In the genomic region with DNA sequence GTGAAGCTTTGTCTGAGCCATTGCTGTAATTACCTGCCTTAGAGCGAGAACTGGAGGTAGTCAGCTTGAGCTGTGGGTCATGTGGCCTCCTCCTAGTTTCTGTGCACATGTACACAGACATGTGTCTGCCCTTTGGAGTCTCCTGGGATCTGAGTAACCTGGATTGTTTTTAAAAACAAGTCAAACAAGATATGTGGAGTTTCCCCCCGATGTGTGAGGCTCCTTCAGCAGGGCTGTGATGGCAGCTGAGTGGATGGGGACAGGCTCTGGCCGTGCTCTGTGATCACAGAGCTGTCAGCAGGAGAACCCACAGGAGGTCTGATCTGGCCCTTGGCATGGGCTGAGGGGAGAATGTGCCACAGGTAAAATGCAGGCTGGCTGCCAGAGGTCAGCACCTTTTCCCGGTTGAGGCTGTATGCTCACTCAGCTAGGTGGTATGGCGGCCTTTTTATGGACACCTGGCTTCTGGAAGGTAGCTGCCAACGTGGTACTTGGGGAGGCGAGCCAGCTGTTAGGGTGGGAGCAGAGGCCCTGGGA, we compare ENCODE assay signal across 13 cellular contexts. TPM values are rescaled to one million over a fixed set of nuclear protein-coding genes. Genes with fewer than 3 reads are reported as not detected.
DNase-seq lines count a peak whose midpoint lies in the region; ATAC-seq lines count a peak whose summit lies in the region.
"Had no signal": no experiment of that assay in that cellular context is flagged by ENCODE, and none has a peak within 500 bp of the region (broad histone marks: within the 10 kb centered on the region; RNA-seq: fewer than 3 reads in every experiment).

No MANE protein-coding gene starts in this region.

- no peak overlapping the region for H2AK5ac ChIP-seq in mesenchymal stem cell (ENCODE audit: low read length, severe bottlenecking)

- no peak overlapping the region for H3K4me3 Mint-ChIP-seq in stimulated activated naive CD8-positive, alpha-beta T cell treated with anti-CD3 and anti-CD28 coated beads, Interleukin-15, Interleukin-2, amounts not matched to agents 100 ng/mL and 50 ng/mL, for 24 hours
- H3K4me3 Mint-ChIP-seq in activated T-helper 1 cell treated with anti-CD3 and anti-CD28 coated beads, Interleukin-12 subunit alpha, Interleukin-12 subunit beta, Interleukin-2, Interleukin-4 antibody, amounts not matched to agents 30 ng/mL and 10 ng/mL and 1 ng/mL, durations not matched to agents 14 hours and 24 hours and 36 hours = no peak overlapping the region

- peaks cover 26% of the 10 kb centered on the region for H3K4me1 ChIP-seq in mesenchymal stem cell (ENCODE audit: control insufficient read depth, insufficient read depth, low read depth, low read length)
- no peaks in the 10 kb centered on the region for H3K4me1 ChIP-seq in aorta (ENCODE audit: control insufficient read depth in 1 of 2, insufficient read depth in 2 of 2, low read length in 2 of 2)

- H4K8ac ChIP-seq in mesenchymal stem cell (ENCODE audit: low read length) = no peak overlapping the region

- no peaks in the 10 kb centered on the region for H3K27me3 Mint-ChIP-seq in stimulated activated naive CD8-positive, alpha-beta T cell treated with anti-CD3 and anti-CD28 coated beads, Interleukin-15, Interleukin-2, amounts not matched to agents 100 ng/mL and 50 ng/mL, for 24 hours
- H3K27me3 Mint-ChIP-seq in activated T-helper 1 cell treated with anti-CD3 and anti-CD28 coated beads, Interleukin-12 subunit alpha, Interleukin-12 subunit beta, Interleukin-2, Interleukin-4 antibody, amounts not matched to agents 30 ng/mL and 10 ng/mL and 1 ng/mL, durations not matched to agents 14 hours and 24 hours and 36 hours (ENCODE audit: insufficient read depth) = no peaks in the 10 kb centered on the region

- H3K27me3 ChIP-seq in mesenchymal stem cell (ENCODE audit: control insufficient read depth in 1 of 2, insufficient read depth in 1 of 2, low read length in 2 of 2) (no peaks in the 10 kb centered on the region), aorta (ENCODE audit: control insufficient read depth in 1 of 2, insufficient read depth in 2 of 2, low read length in 1 of 2) (no peaks in the 10 kb centered on the region)

- no peak overlapping the region for H2BK12ac ChIP-seq in mesenchymal stem cell (ENCODE audit: low read length in 2 of 2)

- peak overlapping the region; percentile 12 for H3K27ac Mint-ChIP-seq in stimulated activated naive CD8-positive, alpha-beta T cell treated with anti-CD3 and anti-CD28 coated beads, Interleukin-15, Interleukin-2, amounts not matched to agents 100 ng/mL and 50 ng/mL, for 24 hours
- peak overlapping the region; percentile 34 for H3K27ac Mint-ChIP-seq in activated T-helper 1 cell treated with anti-CD3 and anti-CD28 coated beads, Interleukin-12 subunit alpha, Interleukin-12 subunit beta, Interleukin-2, Interleukin-4 antibody, amounts not matched to agents 30 ng/mL and 10 ng/mL and 1 ng/mL, durations not matched to agents 14 hours and 24 hours and 36 hours

- H2BK15ac ChIP-seq in mesenchymal stem cell (ENCODE audit: low read depth, poor library complexity, severe bottlenecking) = no peak overlapping the region

- no peak for DNase-seq in stimulated activated naive CD8-positive, alpha-beta T cell treated with anti-CD3 and anti-CD28 coated beads, Interleukin-15, Interleukin-2, amounts not matched to agents 100 U/mL and 50 U/mL, for 24 hours
- DNase-seq in activated T-helper 1 cell treated with anti-CD3 and anti-CD28 coated beads, Interleukin-12 subunit alpha, Interleukin-12 subunit beta, Interleukin-2, Interleukin-4 antibody, amounts not matched to agents 30 ng/mL and 10 ng/mL and 1 ng/mL, durations not matched to agents 14 hours and 24 hours and 36 hours (ENCODE audit: low spot score) = no peak
- DNase-seq in mesenchymal stem cell (no peak), aorta (peak; percentile 17 to 51), NCI-H1092 (lab: John Stamatoyannopoulos, UW) (no peak)
- DNase-seq: activated gamma-delta T cell; NCI-H524 treated with DMSO at 0.1 percent for 48 hours; nucleus accumbens; stimulated activated CD4-positive, alpha-beta T cell treated with anti-CD3 and anti-CD28 coated beads, Interleukin-4, amount 100 ng/mL, for 1 hour; trophoblast cell had no signal

- no peak overlapping the region for H3K23ac ChIP-seq in mesenchymal stem cell (ENCODE audit: low read length in 2 of 2)

- no peak overlapping the region for H2AFZ ChIP-seq in mesenchymal stem cell (ENCODE audit: low read depth, low read length)

- intact Hi-C loops in activated T-helper 1 cell treated with anti-CD3 and anti-CD28 coated beads, Interleukin-12 subunit alpha, Interleukin-12 subunit beta, Interleukin-2, Interleukin-4 antibody, amounts not matched to agents 30 ng/mL and 10 ng/mL and 1 ng/mL, durations not matched to agents 14 hours and 24 hours and 36 hours (cut with micrococcal nuclease) = no loop called here
- intact Hi-C loops in aorta (cut with DNase I) = no loop called here

- no peak overlapping the region for H3K14ac ChIP-seq in mesenchymal stem cell (ENCODE audit: low read length in 2 of 2)

- no peaks in the 10 kb centered on the region for H3K9me3 ChIP-seq in mesenchymal stem cell (ENCODE audit: control insufficient read depth, low read length)
- no peaks in the 10 kb centered on the region for H3K9me3 ChIP-seq in aorta (ENCODE audit: control insufficient read depth, low read length)

- H3K4me1 Mint-ChIP-seq in stimulated activated naive CD8-positive, alpha-beta T cell treated with anti-CD3 and anti-CD28 coated beads, Interleukin-15, Interleukin-2, amounts not matched to agents 100 ng/mL and 50 ng/mL, for 24 hours (ENCODE audit: low read depth) = peaks cover 42% of the 10 kb centered on the region
- H3K4me1 Mint-ChIP-seq in activated T-helper 1 cell treated with anti-CD3 and anti-CD28 coated beads, Interleukin-12 subunit alpha, Interleukin-12 subunit beta, Interleukin-2, Interleukin-4 antibody, amounts not matched to agents 30 ng/mL and 10 ng/mL and 1 ng/mL, durations not matched to agents 14 hours and 24 hours and 36 hours (ENCODE audit: low read depth) = peaks cover 36% of the 10 kb centered on the region

- peak overlapping the region; percentile 0 for H3K9ac ChIP-seq in mesenchymal stem cell (ENCODE audit: low read length)

- no peak overlapping the region for H2BK5ac ChIP-seq in mesenchymal stem cell (ENCODE audit: low read depth, low read length, poor library complexity, severe bottlenecking)

- peaks cover 34% of the 10 kb centered on the region for H3K79me1 ChIP-seq in mesenchymal stem cell (replicated peaks; ENCODE audit: low read length, poor library complexity, severe bottlenecking)

- no peaks in the 10 kb centered on the region for H3K9me3 Mint-ChIP-seq in stimulated activated naive CD8-positive, alpha-beta T cell treated with anti-CD3 and anti-CD28 coated beads, Interleukin-15, Interleukin-2, amounts not matched to agents 100 ng/mL and 50 ng/mL, for 24 hours
- peaks cover 2% of the 10 kb centered on the region for H3K9me3 Mint-ChIP-seq in activated T-helper 1 cell treated with anti-CD3 and anti-CD28 coated beads, Interleukin-12 subunit alpha, Interleukin-12 subunit beta, Interleukin-2, Interleukin-4 antibody, amounts not matched to agents 30 ng/mL and 10 ng/mL and 1 ng/mL, durations not matched to agents 14 hours and 24 hours and 36 hours

- H3K27ac ChIP-seq in mesenchymal stem cell (ENCODE audit: low read length, poor library complexity, severe bottlenecking) (no peak overlapping the region), aorta (ENCODE audit: low read depth in 1 of 2, low read length in 2 of 2) (no peak overlapping the region)

- H3K36me3 ChIP-seq in mesenchymal stem cell (ENCODE audit: control insufficient read depth in 1 of 2, insufficient read depth in 2 of 2, low read depth in 1 of 2, low read length in 2 of 2) = peaks cover 61 to 67% of the 10 kb centered on the region in 2 experiments
- H3K36me3 ChIP-seq in aorta (ENCODE audit: control insufficient read depth in 1 of 2, insufficient read depth in 2 of 2, low read length in 1 of 2) = peaks cover 0 to 1% of the 10 kb centered on the region in 2 donors

- no peak overlapping the region for H2BK120ac ChIP-seq in mesenchymal stem cell (ENCODE audit: low read depth, low read length)

- H3K36me3 Mint-ChIP-seq in stimulated activated naive CD8-positive, alpha-beta T cell treated with anti-CD3 and anti-CD28 coated beads, Interleukin-15, Interleukin-2, amounts not matched to agents 100 ng/mL and 50 ng/mL, for 24 hours (ENCODE audit: low read depth) = peaks cover 68% of the 10 kb centered on the region
- peaks cover 43% of the 10 kb centered on the region for H3K36me3 Mint-ChIP-seq in activated T-helper 1 cell treated with anti-CD3 and anti-CD28 coated beads, Interleukin-12 subunit alpha, Interleukin-12 subunit beta, Interleukin-2, Interleukin-4 antibody, amounts not matched to agents 30 ng/mL and 10 ng/mL and 1 ng/mL, durations not matched to agents 14 hours and 24 hours and 36 hours (ENCODE audit: low read depth)

- WGBS in mesenchymal stem cell = 89% methylated on average over 7 of the region's 7 CpGs
- WGBS in aorta, 2 donors = 79 to 82% methylated on average over 7 of the region's 7 CpGs

- H3K4me3 ChIP-seq in mesenchymal stem cell (ENCODE audit: insufficient read depth in 1 of 2, low read depth in 1 of 2, low read length in 2 of 2) (no peak overlapping the region), aorta (ENCODE audit: low read length in 2 of 2) (no peak overlapping the region)

- no peak overlapping the region for H4K91ac ChIP-seq in mesenchymal stem cell (ENCODE audit: low read length)

- H3K4me2 ChIP-seq in mesenchymal stem cell (ENCODE audit: low read length, poor library complexity, severe bottlenecking) = no peak overlapping the region

- no peak for ATAC-seq in stimulated activated naive CD8-positive, alpha-beta T cell treated with anti-CD3 and anti-CD28 coated beads, Interleukin-15, Interleukin-2, amounts not matched to agents 100 U/mL and 50 U/mL, for 24 hours
- ATAC-seq in aorta (ENCODE audit: low FRiP score) (no peak), GM19351 (IDR thresholded peaks at IDR 0.05; ENCODE audit: unreplicated experiment) (no peak), GM19324 (IDR thresholded peaks at IDR 0.05; ENCODE audit: low FRiP score, unreplicated experiment) (no peak)

- H3K4ac ChIP-seq in mesenchymal stem cell (ENCODE audit: low read depth in 1 of 2, low read length in 2 of 2) = peak overlapping the region in 1 of 2 experiments; percentile 4

- H3K18ac ChIP-seq in mesenchymal stem cell (ENCODE audit: low read depth in 1 of 2, low read length in 2 of 2) = no peak overlapping the region

RNA-seq across cellular contexts. Expression of a gene that starts 38.4 kb away (rescaled TPM):
- total RNA-seq in activated T-helper 1 cell treated with anti-CD3 and anti-CD28 coated beads, Interleukin-12 subunit alpha, Interleukin-12 subunit beta, Interleukin-2, Interleukin-4 antibody, amounts not matched to agents 30 ng/mL and 10 ng/mL and 1 ng/mL, durations not matched to agents 14 hours and 24 hours and 36 hours = 140 and 142 TPM in 2 replicates
- 32.6 TPM for polyA plus RNA-seq in mesenchymal stem cell (2013, experiment 1 of 2)
- polyA plus RNA-seq in mesenchymal stem cell (2013, experiment 2 of 2) = 33.3 TPM
- 10 to 100 TPM; 15.0 to 15.5 TPM for total RNA-seq in aorta
- 1 to 10 TPM; 8.0 to 8.5 TPM for polyA plus RNA-seq in aorta

RNA-seq across cellular contexts. Expression of a gene that starts 38.5 kb away (rescaled TPM):
- total RNA-seq in activated T-helper 1 cell treated with anti-CD3 and anti-CD28 coated beads, Interleukin-12 subunit alpha, Interleukin-12 subunit beta, Interleukin-2, Interleukin-4 antibody, amounts not matched to agents 30 ng/mL and 10 ng/mL and 1 ng/mL, durations not matched to agents 14 hours and 24 hours and 36 hours = 4.4 and 4.5 TPM in 2 replicates
- 3.6 TPM for polyA plus RNA-seq in mesenchymal stem cell (2013, experiment 1 of 2)
- polyA plus RNA-seq in mesenchymal stem cell (2013, experiment 2 of 2) = 3.7 TPM
- 10 to 100 TPM in 1 of 2 donors, 1 to 10 TPM in 1; 3.6 to 10.3 TPM for total RNA-seq in aorta
- 10 to 100 TPM in 1 of 2 donors, 1 to 10 TPM in 1; 4.1 to 10.8 TPM for polyA plus RNA-seq in aorta

Comparison
In these comparisons a context has a peak if more than half of its experiments do, and no peak if none do; other contexts are left out.
1. DNase-seq: peak in aorta (2 of 2); none in stimulated activated naive CD8-positive, alpha-beta T cell treated with anti-CD3 and anti-CD28 coated beads, Interleukin-15, Interleukin-2, amounts not matched to agents 100 U/mL and 50 U/mL, for 24 hours (single experiment), activated T-helper 1 cell treated with anti-CD3 and anti-CD28 coated beads, Interleukin-12 subunit alpha, Interleukin-12 subunit beta, Interleukin-2, Interleukin-4 antibody, amounts not matched to agents 30 ng/mL and 10 ng/mL and 1 ng/mL, durations not matched to agents 14 hours and 24 hours and 36 hours (single experiment), mesenchymal stem cell (single experiment) and NCI-H1092 (single experiment).